Comparison of ENCODE assay signal across 12 cellular contexts in the genomic region with DNA sequence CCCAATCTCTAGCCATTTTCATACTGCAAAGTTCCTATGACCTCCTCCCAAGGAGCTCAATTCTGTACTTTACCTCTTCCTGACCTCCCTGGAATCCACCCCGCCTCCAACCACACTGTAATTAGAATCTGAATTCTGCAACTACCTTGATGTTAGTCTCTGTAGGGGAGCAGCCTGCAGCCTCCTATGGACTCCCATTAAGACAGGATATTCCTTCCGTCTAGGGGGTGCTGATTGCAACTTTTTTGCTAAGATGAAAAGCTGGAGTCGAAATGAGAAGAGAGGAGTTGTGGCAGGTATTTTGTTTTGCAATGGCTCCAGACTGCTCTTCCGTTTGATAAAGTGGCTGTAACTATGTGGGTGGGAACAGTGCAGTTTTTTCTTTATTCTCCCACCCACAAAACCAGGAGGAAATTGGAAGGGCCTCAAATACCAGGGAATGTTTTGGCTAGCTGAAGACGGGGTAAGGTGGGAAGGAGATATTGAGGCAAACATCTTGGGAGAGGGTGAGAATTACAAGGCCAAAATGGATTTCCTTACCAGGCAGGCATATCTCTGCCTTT. TPM values are rescaled to one million over a fixed set of nuclear protein-coding genes. Genes with fewer than 3 reads are reported as not detected.
A peak's percentile ranks its signal among the peaks of the same experiment; 100 is the strongest.
DNase-seq lines count a peak whose midpoint lies in the region; TF ChIP-seq lines count a peak whose summit lies in the region.
"Had no signal": no experiment of that assay in that cellular context is flagged by ENCODE, and none has a peak within 500 bp of the region (broad histone marks: within the 10 kb centered on the region; RNA-seq: fewer than 3 reads in every experiment).

No MANE protein-coding gene starts in this region.

- H3K27me3 Mint-ChIP-seq in T-helper 2 cell treated with Interferon-gamma antibody and Interleukin-4, amounts not matched to agents 5 μg/mL and 100 μg/mL, for 36 hours (ENCODE audit: low read depth), result no peaks in the 10 kb centered on the region

- H2AFZ ChIP-seq in osteoblast (ENCODE audit: low read length), result no peak overlapping the region

- H3K4me3 ChIP-seq in choroid plexus epithelial cell (ENCODE audit: low read depth, low read length) (peak overlapping the region; percentile 14), osteoblast (ENCODE audit: insufficient read depth, low read length) (no peak overlapping the region), lower leg skin (ENCODE audit: low read depth, poor library complexity, severe bottlenecking) (no peak overlapping the region)

- H3K4me2 ChIP-seq in osteoblast (ENCODE audit: insufficient read depth, low read length), result peak overlapping the region; percentile 99

- H3K36me3 ChIP-seq in osteoblast (ENCODE audit: insufficient read depth, low read length), result no peaks in the 10 kb centered on the region

- peaks cover 24% of the 10 kb centered on the region for H3K4me1 ChIP-seq in osteoblast (ENCODE audit: insufficient read depth, low read length)

- peak overlapping the region; percentile 100 for H3K27ac Mint-ChIP-seq in T-helper 2 cell treated with Interferon-gamma antibody and Interleukin-4, amounts not matched to agents 5 μg/mL and 100 μg/mL, for 36 hours

- no peak for DNase-seq in T-helper 2 cell treated with Interferon-gamma antibody and Interleukin-4, amounts not matched to agents 5 μg/mL and 100 μg/mL, for 36 hours (ENCODE audit: low spot score)
- DNase-seq in T-helper 2 cell, result no peak
- peak; percentile 24 for DNase-seq in M059J (ENCODE audit: low read depth)
- no peak for DNase-seq in choroid plexus epithelial cell (ENCODE audit: low read depth)
- DNase-seq in osteoblast (ENCODE audit: insufficient read length, low spot score, missing footprints), result no peak
- no peak for DNase-seq in lower leg skin (ENCODE audit: low spot score in 2 of 2)
- DNase-seq in T-helper 9 cell, result no peak
- DNase-seq in SIG-M5 treated with dmso at 0.1 percent for 504 hours (lab: John Stamatoyannopoulos, UW; ENCODE audit: unreplicated experiment), result no peak
- DNase-seq: activated CD4-positive, alpha-beta T cell treated with anti-CD3 and anti-CD28 coated beads for 48 hours; H7; NCI-H524 had no signal

- H3K9me3 ChIP-seq in osteoblast (ENCODE audit: low read depth, low read length), result no peaks in the 10 kb centered on the region
- H3K9me3 ChIP-seq: SJSA1 had no signal

- H3K36me3 Mint-ChIP-seq in T-helper 2 cell treated with Interferon-gamma antibody and Interleukin-4, amounts not matched to agents 5 μg/mL and 100 μg/mL, for 36 hours (ENCODE audit: low read depth), result peaks cover 14% of the 10 kb centered on the region

- H4K20me1 ChIP-seq in osteoblast (ENCODE audit: insufficient read depth, low read length), result no peaks in the 10 kb centered on the region

- peak overlapping the region; percentile 98 for H3K4me3 Mint-ChIP-seq in T-helper 2 cell treated with Interferon-gamma antibody and Interleukin-4, amounts not matched to agents 5 μg/mL and 100 μg/mL, for 36 hours

- no peak for TF ChIP-seq CTCF in choroid plexus epithelial cell (conservative IDR thresholded peaks at IDR 0.05; ENCODE audit: low read depth, low read length)
- no peak for TF ChIP-seq CTCF in osteoblast (IDR thresholded peaks at IDR 0.05; ENCODE audit: extremely low read depth, low read depth, low read length)
- no peak for TF ChIP-seq CTCF in lower leg skin (IDR thresholded peaks at IDR 0.05)

- 71 to 76% methylated on average over 5 of the region's 5 CpGs for WGBS in lower leg skin, 2 donors

- H3K27ac ChIP-seq in osteoblast (ENCODE audit: low read depth, low read length), result no peak overlapping the region

- intact Hi-C loops in lower leg skin (cut with DNase I; ENCODE audit: low total_unique reads), result no loop called here

- no peaks in the 10 kb centered on the region for H3K27me3 ChIP-seq in osteoblast (ENCODE audit: insufficient read depth, low read length)
- H3K27me3 ChIP-seq: SJSA1 had no signal

- H3K4me1 Mint-ChIP-seq in T-helper 2 cell treated with Interferon-gamma antibody and Interleukin-4, amounts not matched to agents 5 μg/mL and 100 μg/mL, for 36 hours (ENCODE audit: low read depth), result peaks cover 40% of the 10 kb centered on the region

- peaks cover 22% of the 10 kb centered on the region for H3K79me2 ChIP-seq in osteoblast (ENCODE audit: insufficient read depth, low read length)

- no peak for TF ChIP-seq POLR2A in lower leg skin (IDR thresholded peaks at IDR 0.05)

- H3K9me3 Mint-ChIP-seq in T-helper 2 cell treated with Interferon-gamma antibody and Interleukin-4, amounts not matched to agents 5 μg/mL and 100 μg/mL, for 36 hours, result no peaks in the 10 kb centered on the region

RNA-seq across cellular contexts. Expression of a gene that starts 23.8 kb away (rescaled TPM):
- 0.25 and 1.4 TPM in 2 replicates for total RNA-seq in M059J (2014; rRNA removed; shearing (Covaris generic))
- 3.5 and 3.6 TPM in 2 replicates for total RNA-seq in osteoblast
- total RNA-seq in lower leg skin, result 1 to 10 TPM; 1.1 to 2.7 (median 2.4) TPM
